In the genomic region with DNA sequence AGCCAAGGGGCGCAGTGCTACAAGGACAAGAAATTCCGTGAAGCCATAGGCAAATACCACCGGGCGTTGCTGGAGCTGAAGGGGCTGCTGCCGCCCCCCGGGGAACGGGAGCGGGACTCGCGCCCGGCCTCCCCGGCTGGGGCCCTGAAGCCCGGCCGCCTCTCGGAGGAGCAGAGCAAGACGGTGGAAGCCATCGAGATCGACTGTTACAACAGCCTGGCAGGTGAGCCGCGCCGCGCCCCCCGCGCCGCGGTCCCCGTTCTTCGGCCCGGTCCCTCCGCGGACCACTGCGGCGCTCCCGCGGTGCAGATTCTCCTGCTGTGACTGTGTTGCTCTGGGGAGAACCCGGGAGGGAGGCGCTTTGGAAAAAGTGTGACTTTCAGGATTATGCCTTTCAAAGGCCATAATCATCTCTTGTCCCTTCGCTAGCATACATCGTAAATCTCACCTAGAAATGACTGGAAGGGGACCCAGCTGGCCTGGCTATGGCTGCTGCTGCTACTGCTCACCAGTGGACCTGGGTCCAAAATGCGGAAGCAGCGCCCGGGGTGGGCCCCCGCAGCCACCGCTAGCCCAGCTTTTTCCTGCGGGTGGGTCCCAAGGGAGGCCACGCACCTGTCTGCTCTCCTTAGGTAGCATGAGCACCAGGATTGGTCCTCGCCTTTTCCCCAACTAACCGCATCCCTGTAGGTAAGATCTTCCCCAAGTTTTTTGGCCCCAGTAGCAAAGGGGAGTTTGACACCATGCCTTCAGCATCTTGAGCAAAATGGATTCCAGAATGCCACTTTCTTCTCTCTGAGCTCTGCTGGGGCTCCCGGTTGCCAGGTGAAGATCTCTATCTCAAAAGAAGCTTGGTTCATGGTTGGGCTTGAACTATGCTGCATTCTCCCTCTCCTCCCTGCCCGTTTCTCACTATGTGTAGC, we compare ENCODE assay signal across 8 cellular contexts. TPM values are rescaled to one million over a fixed set of nuclear protein-coding genes. Genes with fewer than 3 reads are reported as not detected.
A peak's percentile ranks its signal among the peaks of the same experiment; 100 is the strongest.
DNase-seq lines count a peak whose midpoint lies in the region; ATAC-seq, FAIRE-seq and TF ChIP-seq lines count a peak whose summit lies in the region.

No MANE protein-coding gene starts in this region.

- 46% methylated on average over 35 of the region's 50 CpGs for WGBS in A549 (ENCODE audit: missing lambda C conversion rate)

- H3K36me3 ChIP-seq in KOPT-K1 (ENCODE audit: insufficient read depth, low read length) (no peaks in the 10 kb centered on the region), fibroblast of lung (ENCODE audit: control insufficient read depth, insufficient read depth, low read length) (no peaks in the 10 kb centered on the region), neuron (ENCODE audit: insufficient read depth, low read length) (no peaks in the 10 kb centered on the region)

- TF ChIP-seq RAD21 in A549 (conservative IDR thresholded peaks at IDR 0.05 in 1 of 2, IDR thresholded peaks at IDR 0.05 in 1 of 2), result no peak

- H3K4me3 ChIP-seq in A549 (peak overlapping the region; percentile 69), fibroblast of lung (replicated peaks in 1 of 4; ENCODE audit: control extremely low read depth in 1 of 4, insufficient read depth in 1 of 4, low read depth in 3 of 4, low read length in 4 of 4) (peak overlapping the region in 3 of 4 experiments; percentile 31 to 58 (median 55)), neuron (ENCODE audit: low read length) (peak overlapping the region; percentile 73)

- H3K4me2 ChIP-seq in A549 (peak overlapping the region; percentile 96), fibroblast of lung (ENCODE audit: extremely low read depth, insufficient read depth, low read length) (peak overlapping the region; percentile 82)

- TF ChIP-seq POLR2A in A549 (IDR thresholded peaks at IDR 0.05; ENCODE audit: low read length) (no peak), GM18505 (IDR thresholded peaks at IDR 0.05; ENCODE audit: borderline replicate concordance, extremely low read depth, insufficient read depth, insufficient read length) (peak; percentile 74)

- no peaks in the 10 kb centered on the region for H3K79me2 ChIP-seq in fibroblast of lung (ENCODE audit: control insufficient read depth, insufficient read depth, low read length)

- no peak for FAIRE-seq in A549 (lab: Jason Lieb, UNC)

- TF ChIP-seq CTCF in A549 (IDR thresholded peaks at IDR 0.05), result no peak
- TF ChIP-seq CTCF in fibroblast of lung (conservative IDR thresholded peaks at IDR 0.05 in 1 of 2, IDR thresholded peaks at IDR 0.05 in 1 of 2; ENCODE audit: low read depth in 1 of 2, low read length in 2 of 2), result no peak

- H4K20me1 ChIP-seq in fibroblast of lung (ENCODE audit: control insufficient read depth, extremely low read depth, insufficient read depth, low read length), result no peaks in the 10 kb centered on the region

- H3K9ac ChIP-seq in fibroblast of lung (ENCODE audit: insufficient read depth, low read length), result no peak overlapping the region

- H3K4me1 ChIP-seq in A549 (peaks cover 11% of the 10 kb centered on the region; the same call in 1 of the 3 replicates), fibroblast of lung (ENCODE audit: control insufficient read depth, extremely low read depth, insufficient read depth, low read length) (no peaks in the 10 kb centered on the region), neuron (ENCODE audit: insufficient read depth, low read length) (peaks cover 36% of the 10 kb centered on the region)

- H3K27ac ChIP-seq in A549, result peak overlapping the region; percentile 70 to 92
- peak overlapping the region; percentile 35 for H3K27ac ChIP-seq in KOPT-K1 (ENCODE audit: low read depth, low read length, poor library complexity, severe bottlenecking)
- H3K27ac ChIP-seq in fibroblast of lung (ENCODE audit: insufficient read depth, low read length), result no peak overlapping the region

- no peaks in the 10 kb centered on the region for H3K9me3 ChIP-seq in A549
- no peaks in the 10 kb centered on the region for H3K9me3 ChIP-seq in KOPT-K1 (ENCODE audit: insufficient read depth, low read length, poor library complexity, severe bottlenecking)
- H3K9me3 ChIP-seq in fibroblast of lung (ENCODE audit: control insufficient read depth, insufficient read depth, low read depth, low read length), result no peaks in the 10 kb centered on the region
- no peaks in the 10 kb centered on the region for H3K9me3 ChIP-seq in neuron (ENCODE audit: low read length)

- CTCF ChIA-PET in A549 (lab: Yijun Ruan, JAX), result interaction anchor here (0.9 to 2.8 kb wide), 4 partner anchors 36 to 175 kb away, joined by 3 to 13 read pairs (median 3); no protein-coding TSS in a partner anchor

- ATAC-seq in A549 (peak; percentile 9 to 53; a peak in 4 of 6 replicates), GM18505 (IDR thresholded peaks at IDR 0.05; ENCODE audit: unreplicated experiment) (no peak), GM18520 (IDR thresholded peaks at IDR 0.05; ENCODE audit: unreplicated experiment) (no peak)

- DNase-seq in A549 (ENCODE audit: low read depth in 1 of 2, low spot score in 1 of 2) (no peak), activated T-cell treated with anti-CD3 and anti-CD28 coated beads for 48 hours (ENCODE audit: low read depth) (peak; percentile 27), fibroblast of lung (ENCODE audit: low read depth in 2 of 2) (no peak), RPMI8226 (no peak)

- POLR2A ChIA-PET in A549 (lab: Yijun Ruan, JAX), result interaction anchor here (0.7 kb wide), 1 partner anchor 41 kb away, joined by 3 read pairs; no protein-coding TSS in a partner anchor

- peaks cover 34% of the 10 kb centered on the region for H3K27me3 ChIP-seq in fibroblast of lung (ENCODE audit: control insufficient read depth, insufficient read depth, low read length)
- peaks cover 6% of the 10 kb centered on the region for H3K27me3 ChIP-seq in neuron (ENCODE audit: insufficient read depth, low read length)

- no peak for TF ChIP-seq EP300 in A549 (IDR thresholded peaks at IDR 0.05)

- H2AFZ ChIP-seq in fibroblast of lung (ENCODE audit: low read length) (peak overlapping the region; percentile 30), neuron (ENCODE audit: low read depth, low read length) (peak overlapping the region; percentile 94)

TF ChIP-seq in A549, 52 proteins besides CTCF, POLR2A, EP300 and RAD21:
- TF ChIP-seq TP53 (CRISPR knock-in tag; IDR thresholded peaks at IDR 0.05) (no peak), EHF (CRISPR knock-in tag; IDR thresholded peaks at IDR 0.05) (no peak), ZFP36 (IDR thresholded peaks at IDR 0.05; ENCODE audit: borderline replicate concordance, partially characterized antibody) (no peak), GATA3 (IDR thresholded peaks at IDR 0.05; ENCODE audit: borderline replicate concordance) (no peak), CBX2 (IDR thresholded peaks at IDR 0.05; ENCODE audit: borderline replicate concordance, low read depth) (no peak), ESRRA (IDR thresholded peaks at IDR 0.05; ENCODE audit: borderline replicate concordance, low read length) (no peak), RFX5 (IDR thresholded peaks at IDR 0.05) (no peak), HEYL (CRISPR knock-in tag; IDR thresholded peaks at IDR 0.05) (no peak), CBX8 (IDR thresholded peaks at IDR 0.05) (no peak), FOSB (CRISPR knock-in tag; IDR thresholded peaks at IDR 0.05) (no peak), MYC (IDR thresholded peaks at IDR 0.05; ENCODE audit: borderline replicate concordance, low read length) (no peak), JUN (IDR thresholded peaks at IDR 0.05) (no peak)
- TF ChIP-seq, protein P1, sequence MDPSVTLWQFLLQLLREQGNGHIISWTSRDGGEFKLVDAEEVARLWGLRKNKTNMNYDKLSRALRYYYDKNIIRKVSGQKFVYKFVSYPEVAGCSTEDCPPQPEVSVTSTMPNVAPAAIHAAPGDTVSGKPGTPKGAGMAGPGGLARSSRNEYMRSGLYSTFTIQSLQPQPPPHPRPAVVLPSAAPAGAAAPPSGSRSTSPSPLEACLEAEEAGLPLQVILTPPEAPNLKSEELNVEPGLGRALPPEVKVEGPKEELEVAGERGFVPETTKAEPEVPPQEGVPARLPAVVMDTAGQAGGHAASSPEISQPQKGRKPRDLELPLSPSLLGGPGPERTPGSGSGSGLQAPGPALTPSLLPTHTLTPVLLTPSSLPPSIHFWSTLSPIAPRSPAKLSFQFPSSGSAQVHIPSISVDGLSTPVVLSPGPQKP (IDR thresholded peaks at IDR 0.05; ENCODE audit: low read depth, low read length), result no peak
- TF ChIP-seq, protein P2, sequence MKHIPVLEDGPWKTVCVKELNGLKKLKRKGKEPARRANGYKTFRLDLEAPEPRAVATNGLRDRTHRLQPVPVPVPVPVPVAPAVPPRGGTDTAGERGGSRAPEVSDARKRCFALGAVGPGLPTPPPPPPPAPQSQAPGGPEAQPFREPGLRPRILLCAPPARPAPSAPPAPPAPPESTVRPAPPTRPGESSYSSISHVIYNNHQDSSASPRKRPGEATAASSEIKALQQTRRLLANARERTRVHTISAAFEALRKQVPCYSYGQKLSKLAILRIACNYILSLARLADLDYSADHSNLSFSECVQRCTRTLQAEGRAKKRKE (CRISPR knock-in tag; IDR thresholded peaks at IDR 0.05; ENCODE audit: low read depth), result no peak

RNA-seq across cellular contexts. Expression of a gene that starts 0.9 kb away (rescaled TPM):
- polyA plus RNA-seq in A549 (2011; rRNA removed) (2.0 TPM in 2 replicates), A549 (2017; fragmentation: RNase III; extraction: RNeasy Plus Mini Kit Qiagen cat#74134 plus additional on column Dnase treatment) (1.3 to 1.7 TPM (median 1.3 TPM) in 3 replicates), fibroblast of lung (1.9 and 2.0 TPM in 2 replicates)
- polyA plus RNA-seq in A549 (2012; cell fraction: cytosol; rRNA removed), result 0.93 and 1.2 TPM in 2 replicates
- polyA plus RNA-seq in A549 (2012; cell fraction: nucleus; rRNA removed), result 0.83 and 0.86 TPM in 2 replicates
- 1.3 and 2.0 TPM in 2 replicates for polyA minus RNA-seq in A549 (2011; rRNA and poly(A)+ RNA removed)
- total RNA-seq in fibroblast of lung, result 1.3 and 4.3 TPM in 2 replicates
- 1.4 and 1.7 TPM in 2 replicates for polyA plus RNA-seq in fibroblast of lung (2012)
- 0.63 and 1.9 TPM in 2 replicates for polyA minus RNA-seq in fibroblast of lung (ENCODE audit: low replicate concordance)

RNA-seq across cellular contexts. Expression of a gene that starts 42.1 kb away (rescaled TPM):
- 74.6 and 85.5 TPM in 2 replicates for polyA plus RNA-seq in A549 (2011; rRNA removed)
- 20.3 and 24.8 TPM in 2 replicates for polyA plus RNA-seq in A549 (2012; cell fraction: cytosol; rRNA removed)
- 12.0 and 19.3 TPM in 2 replicates for polyA plus RNA-seq in A549 (2012; cell fraction: nucleus; rRNA removed)
- polyA plus RNA-seq in A549 (2017; fragmentation: RNase III; extraction: RNeasy Plus Mini Kit Qiagen cat#74134 plus additional on column Dnase treatment), result 45.1 to 53.7 TPM (median 47.5 TPM) in 3 replicates
- polyA minus RNA-seq in A549 (2011; rRNA and poly(A)+ RNA removed), result 27.2 TPM in 2 replicates
- 26.5 and 26.6 TPM in 2 replicates for total RNA-seq in fibroblast of lung
- 44.8 and 46.1 TPM in 2 replicates for polyA plus RNA-seq in fibroblast of lung
- polyA plus RNA-seq in fibroblast of lung (2012), result 22.2 and 24.7 TPM in 2 replicates
- 5.4 and 7.8 TPM in 2 replicates for polyA minus RNA-seq in fibroblast of lung (ENCODE audit: low replicate concordance)

Comparison
In these comparisons a context has a peak if more than half of its experiments do, and no peak if none do; other contexts are left out.
1. ATAC-seq: peak in A549 (2 of 2); none in GM18505 (single experiment) and GM18520 (single experiment).
2. Peak in every context shown above with its lines, with median percentiles within 50 percentile points of each other: H3K4me3 ChIP-seq.